ENCODE assay signal across 1 cellular context in the genomic region with DNA sequence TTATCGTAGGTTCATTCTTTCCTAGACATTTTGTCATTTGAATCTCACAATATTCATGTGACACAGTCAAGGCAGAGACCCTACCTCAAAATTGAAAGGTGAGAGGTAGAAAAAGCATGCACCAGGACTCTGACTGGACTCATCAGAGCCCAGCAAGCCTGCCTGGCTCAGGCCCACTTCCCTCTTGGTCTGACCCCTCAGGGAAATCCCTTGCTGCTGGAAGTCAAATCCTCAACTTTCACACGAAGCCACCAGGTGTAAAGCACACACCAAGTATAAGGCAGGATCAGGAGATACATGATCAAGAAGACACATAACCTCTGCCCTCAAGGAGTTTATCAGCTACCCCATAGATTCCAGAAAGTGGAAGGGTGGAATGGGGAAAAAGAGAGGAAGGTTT.
TF ChIP-seq lines count a peak whose summit lies in the region.

No MANE protein-coding gene starts in this region.

TF ChIP-seq in GM12878, 131 proteins besides CTCF, POLR2A, EP300 and RAD21:
- TF ChIP-seq, protein P1, sequence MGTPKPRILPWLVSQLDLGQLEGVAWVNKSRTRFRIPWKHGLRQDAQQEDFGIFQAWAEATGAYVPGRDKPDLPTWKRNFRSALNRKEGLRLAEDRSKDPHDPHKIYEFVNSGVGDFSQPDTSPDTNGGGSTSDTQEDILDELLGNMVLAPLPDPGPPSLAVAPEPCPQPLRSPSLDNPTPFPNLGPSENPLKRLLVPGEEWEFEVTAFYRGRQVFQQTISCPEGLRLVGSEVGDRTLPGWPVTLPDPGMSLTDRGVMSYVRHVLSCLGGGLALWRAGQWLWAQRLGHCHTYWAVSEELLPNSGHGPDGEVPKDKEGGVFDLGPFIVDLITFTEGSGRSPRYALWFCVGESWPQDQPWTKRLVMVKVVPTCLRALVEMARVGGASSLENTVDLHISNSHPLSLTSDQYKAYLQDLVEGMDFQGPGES (IDR thresholded peaks at IDR 0.05) = no peak
- TF ChIP-seq EED (IDR thresholded peaks at IDR 0.05; ENCODE audit: low read depth) = 0 out of 2 replicates have a peak, but pooled peaks have one; percentile 20
- TF ChIP-seq, protein P2, sequence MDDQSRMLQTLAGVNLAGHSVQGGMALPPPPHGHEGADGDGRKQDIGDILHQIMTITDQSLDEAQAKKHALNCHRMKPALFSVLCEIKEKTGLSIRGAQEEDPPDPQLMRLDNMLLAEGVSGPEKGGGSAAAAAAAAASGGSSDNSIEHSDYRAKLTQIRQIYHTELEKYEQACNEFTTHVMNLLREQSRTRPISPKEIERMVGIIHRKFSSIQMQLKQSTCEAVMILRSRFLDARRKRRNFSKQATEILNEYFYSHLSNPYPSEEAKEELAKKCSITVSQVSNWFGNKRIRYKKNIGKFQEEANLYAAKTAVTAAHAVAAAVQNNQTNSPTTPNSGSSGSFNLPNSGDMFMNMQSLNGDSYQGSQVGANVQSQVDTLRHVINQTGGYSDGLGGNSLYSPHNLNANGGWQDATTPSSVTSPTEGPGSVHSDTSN (IDR thresholded peaks at IDR 0.05; ENCODE audit: insufficient replicate concordance, low read depth, low read length) = no peak
